Comparison of ENCODE assay signal across 12 cellular contexts in the genomic region with DNA sequence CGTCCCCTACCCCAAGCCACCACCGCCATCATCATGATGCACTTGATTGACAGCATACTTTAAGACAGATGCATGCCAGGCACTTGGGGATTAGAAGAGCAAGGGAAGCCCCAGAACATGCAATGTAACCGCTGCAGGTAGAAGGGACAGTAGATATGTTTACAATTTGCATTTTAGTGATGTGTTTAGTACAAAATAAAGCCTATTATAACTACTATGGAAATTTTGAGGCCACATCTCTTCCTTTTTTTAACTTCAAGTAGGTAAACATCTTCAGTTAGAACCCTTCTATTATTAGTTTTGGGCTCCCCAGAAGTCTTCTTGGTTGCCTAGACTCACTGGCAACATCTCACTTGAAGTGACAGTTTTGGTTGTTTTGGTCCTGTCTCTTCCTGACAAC.
DNase-seq lines count a peak whose midpoint lies in the region; ATAC-seq lines count a peak whose summit lies in the region.
"Had no signal": no experiment of that assay in that cellular context is flagged by ENCODE, and none has a peak within 500 bp of the region (broad histone marks: within the 10 kb centered on the region; RNA-seq: fewer than 3 reads in every experiment).

No MANE protein-coding gene starts in this region.

- in situ Hi-C loops in ACHN (cut with HindIII; ENCODE audit: low pct_ligation_motif_present, low pct_unique_long_range_greater_than_20kb, low sequenced_read_pairs) = no loop called here

- no peak for DNase-seq in NCI-H2171 (lab: John Stamatoyannopoulos, UW)
- DNase-seq in activated T-cell treated with anti-CD3 and anti-CD28 coated beads, Interleukin-2, amount 50 U/mL, for 1 hour = no peak
- DNase-seq in NCI-H226 = no peak
- no peak for DNase-seq in ACHN
- DNase-seq: activated CD4-positive, alpha-beta T cell treated with anti-CD3 and anti-CD28 coated beads for 48 hours; activated T-cell treated with anti-CD3 and anti-CD28 coated beads, Interleukin-2, amount 50 U/mL, for 72 hours; CD8-positive, alpha-beta T cell; NCI-H1092 had no signal

- peak; percentile 77 for ATAC-seq in GM19324 (IDR thresholded peaks at IDR 0.05; ENCODE audit: low FRiP score, unreplicated experiment)
- peak; percentile 75 for ATAC-seq in GM21825 (IDR thresholded peaks at IDR 0.05; ENCODE audit: unreplicated experiment)
- ATAC-seq in HG03442 (IDR thresholded peaks at IDR 0.05; ENCODE audit: unreplicated experiment) = peak; percentile 55
- ATAC-seq: activated T-cell treated with anti-CD3 and anti-CD28 coated beads, Interleukin-2, amount 50 U/mL, for 72 hours; CD8-positive, alpha-beta T cell; Panc1 had no signal
